In genomic region chr4:169283114-169283509, GRCh38 we compare ENCODE assay signal across 11 cellular contexts. TPM values are rescaled to one million over a fixed set of nuclear protein-coding genes. Genes with fewer than 3 reads are reported as not detected.
A peak's percentile ranks its signal among the peaks of the same experiment; 100 is the strongest.
DNase-seq lines count a peak whose midpoint lies in the region; FAIRE-seq and TF ChIP-seq lines count a peak whose summit lies in the region.
"Had no signal": no experiment of that assay in that cellular context is flagged by ENCODE, and none has a peak within 500 bp of the region (broad histone marks: within the 10 kb centered on the region; RNA-seq: fewer than 3 reads in every experiment).

No MANE protein-coding gene starts in this region.

- H3K4me3 Mint-ChIP-seq in HFFc6: peak overlapping the region; percentile 77
- H3K4me3 Mint-ChIP-seq: endodermal cell, mesothelial cell of epicardium had no signal

- peaks cover 45% of the 10 kb centered on the region for H3K4me1 Mint-ChIP-seq in HFFc6 (ENCODE audit: low read depth)
- H3K4me1 Mint-ChIP-seq: endodermal cell had no signal

- TF ChIP-seq CTCF in HFFc6 (IDR thresholded peaks at IDR 0.05): no peak
- TF ChIP-seq CTCF in foreskin fibroblast (IDR thresholded peaks at IDR 0.05; ENCODE audit: low read depth, low read length): no peak
- no peak for TF ChIP-seq CTCF in tibial artery (IDR thresholded peaks at IDR 0.05)

- no peaks in the 10 kb centered on the region for H3K27me3 ChIP-seq in adipocyte (replicated peaks; ENCODE audit: control insufficient read depth, insufficient read depth, low read length)
- H3K27me3 ChIP-seq in tibial artery: no peaks in the 10 kb centered on the region

- intact Hi-C loops in tibial artery (cut with DNase I; ENCODE audit: low total_unique reads): no loop called here

- no peaks in the 10 kb centered on the region for H3K9me3 ChIP-seq in adipocyte (ENCODE audit: control insufficient read depth, low read length)
- no peaks in the 10 kb centered on the region for H3K9me3 ChIP-seq in tibial artery

- H3K27ac ChIP-seq in tibial artery: no peak overlapping the region
- H3K27ac ChIP-seq: SK-N-MC had no signal

- H3K4me3 ChIP-seq in adipocyte (ENCODE audit: low read length) (peak overlapping the region; percentile 55), foreskin fibroblast (ENCODE audit: low read depth in 1 of 2, low read length in 2 of 2) (no peak overlapping the region), tibial artery (no peak overlapping the region)
- H3K4me3 ChIP-seq: SK-N-MC had no signal

- peaks cover 5% of the 10 kb centered on the region for H3K4me1 ChIP-seq in adipocyte (ENCODE audit: control insufficient read depth, insufficient read depth, low read length)
- peaks cover 0 to 12% (median 2%) of the 10 kb centered on the region in 4 donors for H3K4me1 ChIP-seq in tibial artery

- no peak for FAIRE-seq in urothelium cell line (lab: Jason Lieb, UNC)

- no peak overlapping the region for H3K9ac ChIP-seq in adipocyte (ENCODE audit: low read length)

- H3K36me3 Mint-ChIP-seq in HFFc6 (ENCODE audit: low read depth): no peaks in the 10 kb centered on the region
- H3K36me3 Mint-ChIP-seq: mesothelial cell of epicardium had no signal

- H3K9me3 Mint-ChIP-seq in HFFc6: no peaks in the 10 kb centered on the region
- H3K9me3 Mint-ChIP-seq: mesothelial cell of epicardium had no signal

- peak overlapping the region; percentile 90 for H3K27ac Mint-ChIP-seq in HFFc6
- H3K27ac Mint-ChIP-seq: endodermal cell, mesothelial cell of epicardium had no signal

- H3K27me3 Mint-ChIP-seq in HFFc6 (ENCODE audit: insufficient read depth): no peaks in the 10 kb centered on the region; the same call in 1 of the 2 replicates

- H3K36me3 ChIP-seq in adipocyte (ENCODE audit: control insufficient read depth, insufficient read depth, low read length, severe bottlenecking) (no peaks in the 10 kb centered on the region), tibial artery (no peaks in the 10 kb centered on the region)

- DNase-seq in HFFc6 (peak; percentile 92), adipocyte (ENCODE audit: low read depth) (peak; percentile 80), foreskin fibroblast (peak; percentile 82 to 85), urothelium cell line (ENCODE audit: low spot score) (peak; percentile 18), NCI-H524 treated with DMSO at 0.1 percent for 48 hours (lab: John Stamatoyannopoulos, UW) (no peak), tibial artery (no peak)
- no peak for DNase-seq in stimulated activated CD8-positive, alpha-beta memory T cell treated with anti-CD3 and anti-CD28 coated beads, Interleukin-4, amount 100 ng/mL, for 48 hours
- DNase-seq: activated T-cell treated with anti-CD3 and anti-CD28 coated beads, Interleukin-2, amount 50 U/mL, for 1 hour; endodermal cell had no signal

RNA-seq across cellular contexts. Expression of gene SH3RF1, which starts 12.4 kb away (rescaled TPM):
- total RNA-seq in HFFc6 (2021; fragmentation: NEBNext Ultra II Directional; extraction: Animal tissue kit (Norgen Biotek cat#: 25700)): 10 to 100 TPM; 54.5 to 67.1 (median 57.1) TPM

Comparison
In these comparisons a context has a peak if more than half of its experiments do, and no peak if none do; other contexts are left out.
1. DNase-seq: peak in HFFc6 (single experiment), adipocyte (single experiment), foreskin fibroblast (2 of 2) and urothelium cell line (single experiment); none in NCI-H524 treated with DMSO at 0.1 percent for 48 hours (single experiment), tibial artery (0 of 2) and stimulated activated CD8-positive, alpha-beta memory T cell treated with anti-CD3 and anti-CD28 coated beads, Interleukin-4, amount 100 ng/mL, for 48 hours (single experiment).